In the genomic region with DNA sequence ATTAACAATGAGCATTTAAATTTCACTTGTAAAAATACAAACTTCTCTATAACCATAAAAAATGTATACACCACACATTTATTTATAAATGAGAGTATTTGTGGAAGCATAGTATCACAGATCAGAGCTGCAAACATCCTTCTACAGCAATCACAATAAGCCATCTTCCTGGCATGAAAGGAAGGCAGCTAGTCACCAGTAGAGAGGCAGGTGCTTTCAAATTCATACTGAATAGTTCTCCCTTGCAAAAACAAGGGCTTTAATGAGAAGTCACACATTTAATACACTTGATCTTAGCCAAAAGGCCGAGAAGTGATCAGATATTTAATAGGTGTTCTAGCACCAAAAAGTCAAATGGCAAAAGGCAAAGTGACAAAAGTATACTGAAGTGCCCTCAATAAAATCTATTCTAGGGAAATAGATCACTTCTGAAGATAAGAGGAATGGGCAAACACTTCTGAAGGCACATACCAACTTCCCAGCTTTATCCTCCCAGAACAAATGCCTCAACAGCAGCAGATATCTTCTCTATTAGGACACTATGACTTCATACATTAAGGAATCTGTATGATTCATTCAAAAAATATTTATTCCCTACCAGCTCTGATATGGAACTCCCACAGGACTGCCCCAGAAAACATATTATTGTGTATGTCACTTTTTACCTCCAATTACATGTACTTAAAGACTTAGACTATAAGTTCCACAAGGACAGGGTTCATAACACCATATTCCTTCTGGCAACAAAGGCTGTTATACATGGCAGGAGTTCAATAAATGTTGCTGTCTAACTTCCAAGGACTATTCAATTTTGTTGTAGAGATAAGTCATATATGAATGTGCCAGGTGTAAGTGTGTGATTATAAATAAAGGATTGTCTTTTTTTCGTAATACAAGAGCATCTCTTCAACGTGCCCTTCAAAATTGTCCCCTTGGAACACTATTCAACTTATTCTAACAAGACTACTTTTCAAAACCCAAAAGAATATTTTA, we compare ENCODE assay signal across 10 cellular contexts. TPM values are rescaled to one million over a fixed set of nuclear protein-coding genes. Genes with fewer than 3 reads are reported as not detected.
A peak's percentile ranks its signal among the peaks of the same experiment; 100 is the strongest.
DNase-seq lines count a peak whose midpoint lies in the region; ATAC-seq, FAIRE-seq and TF ChIP-seq lines count a peak whose summit lies in the region.
"Had no signal": no experiment of that assay in that cellular context is flagged by ENCODE, and none has a peak within 500 bp of the region (broad histone marks: within the 10 kb centered on the region; RNA-seq: fewer than 3 reads in every experiment).

No MANE protein-coding gene starts in this region.

- no peak overlapping the region for H3K4me2 ChIP-seq in HepG2 (ENCODE audit: low read depth, low read length)

- DNase-seq in ACHN (peak; percentile 90), body of pancreas (no peak), HepG2 (ENCODE audit: low spot score) (peak; percentile 51), posterior vena cava (ENCODE audit: low spot score) (no peak)
- no peak for DNase-seq in activated T-helper 2 cell treated with anti-CD3 and anti-CD28 coated beads, Interferon-gamma antibody, Interleukin-2, Interleukin-4, amounts not matched to agents 10 μg/mL and 5 μg/mL and 100 μg/mL, durations not matched to agents 14 hours and 24 hours and 36 hours (ENCODE audit: low spot score)
- DNase-seq: NCI-H446 treated with DMSO at 0.1 percent for 48 hours had no signal

- H3K9me3 ChIP-seq in HUES48 (ENCODE audit: control insufficient read depth, insufficient read depth, low read length) = no peaks in the 10 kb centered on the region
- H3K9me3 ChIP-seq in body of pancreas = no peaks in the 10 kb centered on the region
- H3K9me3 ChIP-seq in HepG2 (ENCODE audit: low read length) = no peaks in the 10 kb centered on the region

- H3K79me2 ChIP-seq in HepG2 (ENCODE audit: insufficient read depth, low read length) = no peaks in the 10 kb centered on the region

- intact Hi-C loops in body of pancreas (cut with DNase I) (no loop called here), HepG2 (cut with micrococcal nuclease; ENCODE audit: unreplicated experiment) (no loop called here), posterior vena cava (cut with DNase I) (no loop called here)
- intact Hi-C loops in activated T-helper 2 cell treated with anti-CD3 and anti-CD28 coated beads, Interferon-gamma antibody, Interleukin-2, Interleukin-4, amounts not matched to agents 10 μg/mL and 5 μg/mL and 100 μg/mL, durations not matched to agents 14 hours and 24 hours and 36 hours (cut with micrococcal nuclease) = no loop called here

- H3K27ac Mint-ChIP-seq in activated T-helper 2 cell treated with anti-CD3 and anti-CD28 coated beads, Interferon-gamma antibody, Interleukin-2, Interleukin-4, amounts not matched to agents 10 μg/mL and 5 μg/mL and 100 μg/mL, durations not matched to agents 14 hours and 24 hours and 36 hours = no peak overlapping the region

- H3K36me3 Mint-ChIP-seq in activated T-helper 2 cell treated with anti-CD3 and anti-CD28 coated beads, Interferon-gamma antibody, Interleukin-2, Interleukin-4, amounts not matched to agents 10 μg/mL and 5 μg/mL and 100 μg/mL, durations not matched to agents 14 hours and 24 hours and 36 hours (ENCODE audit: low read depth) = peaks cover 10% of the 10 kb centered on the region

- H3K4me3 Mint-ChIP-seq in activated T-helper 2 cell treated with anti-CD3 and anti-CD28 coated beads, Interferon-gamma antibody, Interleukin-2, Interleukin-4, amounts not matched to agents 10 μg/mL and 5 μg/mL and 100 μg/mL, durations not matched to agents 14 hours and 24 hours and 36 hours (ENCODE audit: low read depth) = no peak overlapping the region

- POLR2A ChIA-PET in HepG2 (lab: Yijun Ruan, JAX) = no interaction called here

- H3K27me3 Mint-ChIP-seq in activated T-helper 2 cell treated with anti-CD3 and anti-CD28 coated beads, Interferon-gamma antibody, Interleukin-2, Interleukin-4, amounts not matched to agents 10 μg/mL and 5 μg/mL and 100 μg/mL, durations not matched to agents 14 hours and 24 hours and 36 hours (ENCODE audit: low read depth) = no peaks in the 10 kb centered on the region

- no peak for TF ChIP-seq CTCF in body of pancreas (IDR thresholded peaks at IDR 0.05)
- TF ChIP-seq CTCF in HepG2 (CRISPR knock-in tag; IDR thresholded peaks at IDR 0.05) = no peak

- no peak for TF ChIP-seq POLR2A in body of pancreas (IDR thresholded peaks at IDR 0.05)
- no peak for TF ChIP-seq POLR2A in HepG2 (IDR thresholded peaks at IDR 0.05; ENCODE audit: insufficient read depth in 1 of 2, low read depth in 2 of 2, low read length in 2 of 2)

- in situ Hi-C loops in ACHN (cut with HindIII; ENCODE audit: low pct_ligation_motif_present, low pct_unique_long_range_greater_than_20kb, low sequenced_read_pairs) (no loop called here), HepG2 (cut with HindIII; ENCODE audit: extremely low pct_ligation_motif_present, low pct_unique_long_range_greater_than_20kb) (no loop called here)

- TF ChIP-seq EP300 in HepG2 (IDR thresholded peaks at IDR 0.05; ENCODE audit: low read depth in 2 of 2, low read length in 2 of 2) (no peak), HepG2 (CRISPR knock-in tag; IDR thresholded peaks at IDR 0.05; ENCODE audit: borderline replicate concordance) (no peak)

- H3K9ac ChIP-seq in HUES48 (ENCODE audit: low read depth, low read length) (no peak overlapping the region), HepG2 (ENCODE audit: insufficient read depth, low read depth, low read length) (no peak overlapping the region)

- ATAC-seq in body of pancreas (peak; percentile 96), HepG2 (no peak), HG03025 (IDR thresholded peaks at IDR 0.05; ENCODE audit: low FRiP score, unreplicated experiment) (no peak), GM21360 (IDR thresholded peaks at IDR 0.05; ENCODE audit: unreplicated experiment) (no peak)

- H3K4me1 ChIP-seq in HUES48 (ENCODE audit: control insufficient read depth, insufficient read depth, low read length) = peaks cover 34% of the 10 kb centered on the region
- H3K4me1 ChIP-seq in body of pancreas = peaks cover 15% of the 10 kb centered on the region
- H3K4me1 ChIP-seq in HepG2 (ENCODE audit: insufficient read depth, low read length) = no peaks in the 10 kb centered on the region

- TF ChIP-seq RAD21 in HepG2 (CRISPR knock-in tag; IDR thresholded peaks at IDR 0.05) = no peak

- no peak for FAIRE-seq in HepG2 (lab: Jason Lieb, UNC)
- FAIRE-seq: endometrium had no signal

- H3K36me3 ChIP-seq in HUES48 (ENCODE audit: control insufficient read depth, insufficient read depth, low read length) = 0 out of 2 replicates have a peak, but pooled peaks cover 6% of the 10 kb centered on the region
- no peaks in the 10 kb centered on the region for H3K36me3 ChIP-seq in body of pancreas (replicated peaks in 1 of 2; ENCODE audit: insufficient read depth in 1 of 2, low read depth in 2 of 2)
- H3K36me3 ChIP-seq in HepG2 (replicated peaks in 1 of 2; ENCODE audit: control insufficient read depth in 1 of 2, insufficient read depth in 2 of 2, low read length in 2 of 2) = peaks cover 0 to 8% of the 10 kb centered on the region in 2 experiments; a peak in 1 of 5 replicates

- H3K4me3 ChIP-seq in HUES48 (ENCODE audit: low read depth, low read length) (no peak overlapping the region), body of pancreas (no peak overlapping the region), HepG2 (replicated peaks in 1 of 3; ENCODE audit: insufficient read depth in 1 of 3, low read depth in 2 of 3, low read length in 3 of 3) (no peak overlapping the region)

- 60 to 61% methylated on average over 3 of the region's 3 CpGs for WGBS in body of pancreas, 2 donors
- WGBS in HepG2 (ENCODE audit: low lambda C conversion rate) = 98% methylated on average over 3 of the region's 3 CpGs

- no peak overlapping the region for H2AFZ ChIP-seq in HepG2 (ENCODE audit: low read length)

- BruUV-seq in HepG2 (replicated peaks; lab: Mats Ljungman, UMichigan) = no TSS peak

- H4K20me1 ChIP-seq in HepG2 (ENCODE audit: insufficient read depth, low read length) = no peaks in the 10 kb centered on the region

- H3K27me3 ChIP-seq in HUES48 (ENCODE audit: control insufficient read depth, insufficient read depth, low read length) = no peaks in the 10 kb centered on the region
- no peaks in the 10 kb centered on the region for H3K27me3 ChIP-seq in body of pancreas
- no peaks in the 10 kb centered on the region for H3K27me3 ChIP-seq in HepG2 (ENCODE audit: control insufficient read depth in 1 of 2, insufficient read depth in 2 of 2, low read length in 2 of 2)

- H3K27ac ChIP-seq in HUES48 (ENCODE audit: low read depth, low read length) (peak overlapping the region; percentile 71), body of pancreas (peak overlapping the region in 3 of 4 donors; percentile 17 to 52 (median 20)), HepG2 (ENCODE audit: extremely low read length, insufficient read depth, low read length) (no peak overlapping the region)

- CTCF ChIA-PET in HepG2 (lab: Yijun Ruan, JAX; ENCODE audit: low intra/inter-chr PET ratio, low total read pairs) = no interaction called here

- H3K9me3 Mint-ChIP-seq in activated T-helper 2 cell treated with anti-CD3 and anti-CD28 coated beads, Interferon-gamma antibody, Interleukin-2, Interleukin-4, amounts not matched to agents 10 μg/mL and 5 μg/mL and 100 μg/mL, durations not matched to agents 14 hours and 24 hours and 36 hours = no peaks in the 10 kb centered on the region

- peaks cover 6% of the 10 kb centered on the region for H3K4me1 Mint-ChIP-seq in activated T-helper 2 cell treated with anti-CD3 and anti-CD28 coated beads, Interferon-gamma antibody, Interleukin-2, Interleukin-4, amounts not matched to agents 10 μg/mL and 5 μg/mL and 100 μg/mL, durations not matched to agents 14 hours and 24 hours and 36 hours (ENCODE audit: low read depth)

RNA-seq across cellular contexts. Expression of gene MAPKAP1, which starts 31.7 kb away (rescaled TPM):
- total RNA-seq in body of pancreas (10 to 100 TPM; 83.7 to 91.8 TPM), HepG2 (2016; rRNA removed; fragmentation: Illumina TruSeq; extraction: Trizol) (63.3 and 64.3 TPM in 2 replicates), posterior vena cava (10 to 100 TPM; 56.1 to 62.2 TPM)
- total RNA-seq in HepG2 (2016; cell fraction: cytosol; rRNA removed; fragmentation: Illumina TruSeq; extraction: Trizol; ENCODE audit: low read depth) = 73.6 and 79.6 TPM in 2 replicates
- 50.8 and 66.4 TPM in 2 replicates for total RNA-seq in HepG2 (2016; cell fraction: insoluble cytoplasmic fraction; rRNA removed; fragmentation: Illumina TruSeq; extraction: Trizol)
- 151 and 154 TPM in 2 replicates for total RNA-seq in HepG2 (2016; cell fraction: membrane; rRNA removed; fragmentation: Illumina TruSeq; extraction: Trizol)
- total RNA-seq in HepG2 (2016; cell fraction: nucleus; rRNA removed; fragmentation: Illumina TruSeq; extraction: Trizol) = 40.3 and 49.7 TPM in 2 replicates
- 38.3 and 45.0 TPM in 2 replicates for polyA plus RNA-seq in HepG2 (2011; rRNA removed)
- polyA plus RNA-seq in HepG2 (2011; cell fraction: cytosol; rRNA removed) = 31.1 and 37.8 TPM in 2 replicates
- polyA plus RNA-seq in HepG2 (2011; cell fraction: nucleus; rRNA removed) = 19.1 and 22.9 TPM in 2 replicates
- polyA plus RNA-seq in HepG2 (2012) = 23.3 and 24.3 TPM in 2 replicates
- 152 and 156 TPM in 2 replicates for polyA plus RNA-seq in HepG2 (2016; cell fraction: cytosol; fragmentation: Illumina TruSeq; extraction: Trizol; ENCODE audit: low read depth)
- polyA plus RNA-seq in HepG2 (2016; cell fraction: insoluble cytoplasmic fraction; fragmentation: Illumina TruSeq; extraction: Trizol; ENCODE audit: low read depth) = 64.7 and 77.0 TPM in 2 replicates
- 215 and 223 TPM in 2 replicates for polyA plus RNA-seq in HepG2 (2016; cell fraction: membrane; fragmentation: Illumina TruSeq; extraction: Trizol; ENCODE audit: low read depth)
- polyA plus RNA-seq in HepG2 (2016; cell fraction: nucleus; fragmentation: Illumina TruSeq; extraction: Trizol; ENCODE audit: insufficient read depth, low read depth) = 63.9 and 70.8 TPM in 2 replicates
- polyA minus RNA-seq in HepG2 (2011; rRNA and poly(A)+ RNA removed; ENCODE audit: low replicate concordance) = 42.8 and 148 TPM in 2 replicates
- 8.1 and 12.7 TPM in 2 replicates for polyA minus RNA-seq in HepG2 (2011; cell fraction: cytosol; rRNA and poly(A)+ RNA removed)
- polyA minus RNA-seq in HepG2 (2011; cell fraction: nucleus; rRNA and poly(A)+ RNA removed) = 39.3 and 49.2 TPM in 2 replicates
- total RNA-seq in activated T-helper 2 cell treated with anti-CD3 and anti-CD28 coated beads, Interferon-gamma antibody, Interleukin-2, Interleukin-4, amounts not matched to agents 10 μg/mL and 5 μg/mL and 100 μg/mL, durations not matched to agents 14 hours and 24 hours and 36 hours = 77.9 and 83.8 TPM in 2 replicates

Comparison
In these comparisons a context has a peak if more than half of its experiments do, and no peak if none do; other contexts are left out.
1. DNase-seq: peak in ACHN (single experiment) and HepG2 (single experiment); none in body of pancreas (0 of 4), posterior vena cava (single experiment) and activated T-helper 2 cell treated with anti-CD3 and anti-CD28 coated beads, Interferon-gamma antibody, Interleukin-2, Interleukin-4, amounts not matched to agents 10 μg/mL and 5 μg/mL and 100 μg/mL, durations not matched to agents 14 hours and 24 hours and 36 hours (single experiment).